1 cellular context compared by ENCODE assay signal in the genomic region with DNA sequence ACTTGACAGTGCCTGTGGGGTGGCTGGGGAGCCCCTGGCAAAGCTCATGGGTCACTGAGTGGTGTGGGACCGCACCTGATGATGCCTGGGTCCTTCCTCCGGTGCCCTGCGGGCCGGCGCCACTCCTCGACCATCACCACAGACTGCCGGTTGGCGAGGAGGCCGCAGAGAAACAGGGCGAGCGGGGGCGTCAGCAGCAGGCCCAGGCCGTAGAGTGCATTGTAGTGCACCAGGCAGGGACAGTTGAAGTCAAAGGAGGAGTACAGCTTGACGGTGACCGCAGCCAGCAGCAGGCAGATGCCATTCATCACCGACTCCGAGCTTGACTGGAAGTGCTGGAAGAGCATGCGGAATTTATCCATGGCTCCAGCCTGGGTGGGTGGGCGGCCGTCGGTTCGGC.
TF ChIP-seq lines count a peak whose summit lies in the region.

No MANE protein-coding gene starts in this region.

TF ChIP-seq in H1, 55 proteins besides CTCF, POLR2A, EP300 and RAD21:
- no peak for TF ChIP-seq POLR2AphosphoS5 (IDR thresholded peaks at IDR 0.05; ENCODE audit: low read depth, low read length)
- no peak for TF ChIP-seq CREB1 (IDR thresholded peaks at IDR 0.05)
- TF ChIP-seq, protein P1, sequence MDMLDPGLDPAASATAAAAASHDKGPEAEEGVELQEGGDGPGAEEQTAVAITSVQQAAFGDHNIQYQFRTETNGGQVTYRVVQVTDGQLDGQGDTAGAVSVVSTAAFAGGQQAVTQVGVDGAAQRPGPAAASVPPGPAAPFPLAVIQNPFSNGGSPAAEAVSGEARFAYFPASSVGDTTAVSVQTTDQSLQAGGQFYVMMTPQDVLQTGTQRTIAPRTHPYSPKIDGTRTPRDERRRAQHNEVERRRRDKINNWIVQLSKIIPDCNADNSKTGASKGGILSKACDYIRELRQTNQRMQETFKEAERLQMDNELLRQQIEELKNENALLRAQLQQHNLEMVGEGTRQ (IDR thresholded peaks at IDR 0.05; ENCODE audit: low read length) = no peak
- no peak for TF ChIP-seq GABPA (IDR thresholded peaks at IDR 0.05; ENCODE audit: borderline replicate concordance, insufficient read depth, low read length)
- no peak for TF ChIP-seq TBP (IDR thresholded peaks at IDR 0.05; ENCODE audit: low read depth, low read length)
- no peak for TF ChIP-seq SAP30 (IDR thresholded peaks at IDR 0.05; ENCODE audit: insufficient read depth, insufficient replicate concordance, low read length)
- no peak for TF ChIP-seq HDAC2 (IDR thresholded peaks at IDR 0.05; ENCODE audit: borderline replicate concordance in 1 of 2, low read depth in 2 of 2, low read length in 2 of 2)
- no peak for TF ChIP-seq SIX5 (IDR thresholded peaks at IDR 0.05; ENCODE audit: low read depth, low read length)
- TF ChIP-seq, protein P2, sequence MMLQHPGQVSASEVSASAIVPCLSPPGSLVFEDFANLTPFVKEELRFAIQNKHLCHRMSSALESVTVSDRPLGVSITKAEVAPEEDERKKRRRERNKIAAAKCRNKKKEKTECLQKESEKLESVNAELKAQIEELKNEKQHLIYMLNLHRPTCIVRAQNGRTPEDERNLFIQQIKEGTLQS (IDR thresholded peaks at IDR 0.05; ENCODE audit: insufficient read depth, low read depth, low read length) = no peak
